Comparison of ENCODE assay signal across 9 cellular contexts in the genomic region with DNA sequence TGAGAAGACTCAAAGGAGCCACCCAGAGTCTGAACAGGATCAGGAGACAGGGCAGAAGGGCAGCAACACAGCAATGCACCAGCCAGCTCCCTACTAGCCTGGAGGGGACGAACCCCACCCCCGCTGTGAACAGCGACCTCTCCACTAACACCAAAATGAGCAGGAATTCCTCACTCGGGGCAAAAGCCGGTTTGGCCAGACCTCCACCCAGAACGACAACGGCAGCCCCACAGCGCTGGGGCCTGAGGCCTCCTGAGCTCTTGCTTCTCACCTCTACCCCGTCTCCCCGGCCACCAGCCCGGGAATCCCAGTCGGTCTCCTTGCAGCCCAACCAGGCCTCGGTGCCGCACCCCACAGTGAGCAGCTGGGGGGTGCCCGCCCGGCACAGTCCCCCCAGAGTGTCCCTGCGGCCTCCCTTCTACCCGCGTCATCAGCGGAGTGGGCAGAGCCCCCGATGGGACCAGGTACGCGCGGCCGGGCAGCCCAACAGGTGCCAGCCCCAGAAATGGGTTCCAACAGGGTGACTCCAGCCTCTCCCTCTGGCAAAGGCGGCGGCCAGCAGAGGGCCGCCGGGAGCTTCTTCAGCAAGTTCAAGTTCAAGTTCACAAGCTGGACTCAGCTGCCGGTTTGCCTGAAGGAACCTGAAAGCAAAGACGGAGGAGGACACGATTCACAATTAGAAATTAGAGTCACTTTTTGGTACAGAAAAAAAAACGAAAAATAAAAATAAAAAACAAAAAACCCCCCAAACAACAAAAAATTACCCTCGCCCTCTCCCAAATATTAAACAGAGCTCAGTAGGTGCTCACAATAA.
DNase-seq lines count a peak whose midpoint lies in the region; ATAC-seq and TF ChIP-seq lines count a peak whose summit lies in the region.
"Had no signal": no experiment of that assay in that cellular context is flagged by ENCODE, and none has a peak within 500 bp of the region (broad histone marks: within the 10 kb centered on the region; RNA-seq: fewer than 3 reads in every experiment).

No MANE protein-coding gene starts in this region.

- H3K4me2 ChIP-seq in skeletal muscle satellite cell (ENCODE audit: low read length), result peak overlapping the region; percentile 79

- no peak overlapping the region for H3K4me3 ChIP-seq in GM12875 (ENCODE audit: low read depth, low read length)
- peak overlapping the region; percentile 31 for H3K4me3 ChIP-seq in astrocyte of the spinal cord (ENCODE audit: low read depth, low read length)
- H3K4me3 ChIP-seq in iPS-18c (ENCODE audit: insufficient read depth, low read depth, low read length), result peak overlapping the region; percentile 26; the same call in 1 of the 2 replicates
- H3K4me3 ChIP-seq in skeletal muscle satellite cell (ENCODE audit: low read length), result peak overlapping the region; percentile 62
- no peak overlapping the region for H3K4me3 ChIP-seq in prostate gland

- H3K4me1 ChIP-seq in skeletal muscle satellite cell (ENCODE audit: control insufficient read depth, insufficient read depth, low read length), result no peaks in the 10 kb centered on the region
- H3K4me1 ChIP-seq in prostate gland (replicated peaks), result no peaks in the 10 kb centered on the region

- H3K27me3 ChIP-seq in skeletal muscle satellite cell (ENCODE audit: control insufficient read depth, insufficient read depth, low read length) (peaks cover 5% of the 10 kb centered on the region), prostate gland (replicated peaks; ENCODE audit: insufficient read depth) (no peaks in the 10 kb centered on the region)

- H3K27ac ChIP-seq in prostate gland, result no peak overlapping the region
- no peak overlapping the region for H3K27ac ChIP-seq in RWPE1

- intact Hi-C loops in prostate gland (cut with DNase I), result no loop called here

- in situ Hi-C loops in astrocyte of the spinal cord (cut with HindIII; ENCODE audit: low sequenced_read_pairs), result no loop called here

- H3K9ac ChIP-seq in skeletal muscle satellite cell (ENCODE audit: low read depth, low read length), result peak overlapping the region; percentile 40

- DNase-seq in astrocyte of the spinal cord (ENCODE audit: low read depth, low spot score) (peak; percentile 52), prostate gland (ENCODE audit: low spot score) (no peak), RWPE1 (ENCODE audit: low spot score) (no peak)

- peak; percentile 25; the same call in 1 of the 2 replicates for TF ChIP-seq CTCF in GM12875 (IDR thresholded peaks at IDR 0.05; ENCODE audit: borderline replicate concordance, insufficient read depth, low read depth, low read length)
- TF ChIP-seq CTCF in astrocyte of the spinal cord (IDR thresholded peaks at IDR 0.05; ENCODE audit: low read depth, low read length), result peak; percentile 68
- peak in 1 of 4 experiments; percentile 11 for TF ChIP-seq CTCF in prostate gland (IDR thresholded peaks at IDR 0.05)
- TF ChIP-seq CTCF in RWPE1 (conservative IDR thresholded peaks at IDR 0.05; ENCODE audit: low read depth), result no peak

- WGBS in prostate gland, result 33% methylated on average over 24 of the region's 34 CpGs

- CTCF ChIA-PET in RWPE1 (lab: Yijun Ruan, JAX), result interaction anchor here (0.5 to 1.0 kb wide), 6 partner anchors 9 to 349 kb away, joined by 3 to 5 read pairs (median 3); no protein-coding TSS in a partner anchor

- H3K9me3 ChIP-seq in iPS-18c (ENCODE audit: control insufficient read depth, insufficient read depth, low read length) (peaks cover 2% of the 10 kb centered on the region), skeletal muscle satellite cell (replicated peaks; ENCODE audit: low read length) (no peaks in the 10 kb centered on the region), prostate gland (no peaks in the 10 kb centered on the region)

- POLR2A ChIA-PET in RWPE1 (lab: Yijun Ruan, JAX; ENCODE audit: low non-redundant PET), result no interaction called here

- no peak for TF ChIP-seq POLR2A in prostate gland (IDR thresholded peaks at IDR 0.05)

- H3K36me3 ChIP-seq in skeletal muscle satellite cell (ENCODE audit: insufficient read depth, low read length) (no peaks in the 10 kb centered on the region), prostate gland (no peaks in the 10 kb centered on the region)

- ATAC-seq in HG02840 (IDR thresholded peaks at IDR 0.05; ENCODE audit: low FRiP score, unreplicated experiment) (no peak), GM18873 (IDR thresholded peaks at IDR 0.05; ENCODE audit: low FRiP score, unreplicated experiment) (no peak)
- ATAC-seq: HCT116 had no signal

Comparison
In these comparisons a context has a peak if more than half of its experiments do, and no peak if none do; other contexts are left out.
1. H3K4me3 ChIP-seq: peak in astrocyte of the spinal cord (single experiment), iPS-18c (single experiment) and skeletal muscle satellite cell (single experiment); none in GM12875 (single experiment) and prostate gland (0 of 2).